11 cellular contexts compared by ENCODE assay signal in genomic region chr7:69967699-69968450, GRCh38.
DNase-seq lines count a peak whose midpoint lies in the region; ATAC-seq, FAIRE-seq and TF ChIP-seq lines count a peak whose summit lies in the region.
"Had no signal": no experiment of that assay in that cellular context is flagged by ENCODE, and none has a peak within 500 bp of the region (broad histone marks: within the 10 kb centered on the region; RNA-seq: fewer than 3 reads in every experiment).

No MANE protein-coding gene starts in this region.

- no peak overlapping the region for H4K5ac ChIP-seq in H1 (ENCODE audit: insufficient read length, low read depth, low read length)

- FAIRE-seq in GM12891 (lab: Jason Lieb, UNC) = peak; percentile 38
- FAIRE-seq in H1 (lab: Jason Lieb, UNC) = peak; percentile 52

- H3K36me3 ChIP-seq in H1 (ENCODE audit: control insufficient read depth in 2 of 4, insufficient read depth in 4 of 4, low read length in 3 of 4) (no peaks in the 10 kb centered on the region), Karpas-422 (ENCODE audit: insufficient read depth, low read length) (no peaks in the 10 kb centered on the region)
- H3K36me3 ChIP-seq: adrenal gland had no signal

- POLR2A ChIA-PET in H1 (lab: Charles Lee; ENCODE audit: partially characterized antibody) = no interaction called here

- H3K18ac ChIP-seq in H1 (ENCODE audit: extremely low read depth, low read length) = no peak overlapping the region

- no peak for TF ChIP-seq EP300 in H1 (IDR thresholded peaks at IDR 0.05; ENCODE audit: borderline replicate concordance in 1 of 2, low read depth in 2 of 2, low read length in 2 of 2)

- no peaks in the 10 kb centered on the region for H3K79me2 ChIP-seq in H1 (ENCODE audit: control insufficient read depth in 1 of 2, insufficient read depth in 2 of 2, low read length in 2 of 2)
- no peaks in the 10 kb centered on the region for H3K79me2 ChIP-seq in Karpas-422 (ENCODE audit: low read length)

- TF ChIP-seq CTCF in H1 (IDR thresholded peaks at IDR 0.05; ENCODE audit: control extremely low read depth in 1 of 3, insufficient read depth in 1 of 3, low read depth in 1 of 3, low read length in 3 of 3) (no peak), mesothelial cell of epicardium (IDR thresholded peaks at IDR 0.05; ENCODE audit: unreplicated experiment) (no peak), GM13977 (IDR thresholded peaks at IDR 0.05; ENCODE audit: extremely low read depth, insufficient read depth, missing control alignments) (no peak)

- H3K27me3 Mint-ChIP-seq in mesothelial cell of epicardium (ENCODE audit: low read depth) = no peaks in the 10 kb centered on the region

- no peak overlapping the region for H4K91ac ChIP-seq in H1 (replicated peaks; ENCODE audit: insufficient read length, low read length)

- in situ Hi-C loops in GM13977 (cut with MboI; ENCODE audit: low pct_unique_long_range_greater_than_20kb, low sequenced_read_pairs, unreplicated experiment) = no loop called here

- no peaks in the 10 kb centered on the region for H3K79me1 ChIP-seq in H1 (ENCODE audit: low read depth, low read length)

- no peak overlapping the region for H2BK15ac ChIP-seq in H1 (ENCODE audit: low read length)

- H3K4me3 ChIP-seq in H1 (ENCODE audit: extremely low read depth in 1 of 4, insufficient read depth in 2 of 4, low read depth in 3 of 4, low read length in 4 of 4) (peak overlapping the region in 1 of 4 experiments; percentile 4; a peak in 1 of 8 replicates), Karpas-422 (ENCODE audit: low read length) (no peak overlapping the region)

- H2BK20ac ChIP-seq in H1 (ENCODE audit: low read length) = no peak overlapping the region

- no peak for TF ChIP-seq RAD21 in H1 (IDR thresholded peaks at IDR 0.05 in 1 of 2, conservative IDR thresholded peaks at IDR 0.05 in 1 of 2; ENCODE audit: low read depth in 2 of 2, low read length in 2 of 2)

- no peak overlapping the region for H3K14ac ChIP-seq in H1 (ENCODE audit: insufficient read length)

- H3K4me1 Mint-ChIP-seq in mesothelial cell of epicardium = peaks cover 39% of the 10 kb centered on the region

- H2AFZ ChIP-seq in H1 (ENCODE audit: low read length) (no peak overlapping the region), Karpas-422 (ENCODE audit: low read length) (no peak overlapping the region)

- H4K8ac ChIP-seq in H1 (ENCODE audit: extremely low read depth, insufficient read depth, low read length) = no peak overlapping the region

- ATAC-seq in HG03060 (IDR thresholded peaks at IDR 0.05; ENCODE audit: low read depth, unreplicated experiment) (peak; percentile 61), GM21526 (IDR thresholded peaks at IDR 0.05; ENCODE audit: low FRiP score, unreplicated experiment) (no peak)

- peak overlapping the region; percentile 27 for H3K27ac Mint-ChIP-seq in mesothelial cell of epicardium
- H3K27ac Mint-ChIP-seq: T-helper 1 cell treated with Interleukin-12 subunit alpha and Interleukin-12 subunit beta and Interleukin-4 antibody, amounts not matched to agents 30 μg/mL and 1 μg/mL, for 36 hours had no signal

- no peak overlapping the region for H3K9ac ChIP-seq in H1 (replicated peaks in 1 of 4; ENCODE audit: extremely low read depth in 1 of 4, low read depth in 3 of 4, low read length in 3 of 4)
- H3K9ac ChIP-seq in Karpas-422 (ENCODE audit: low read length) = no peak overlapping the region

- H3K4me2 ChIP-seq in H1 (ENCODE audit: insufficient read depth in 1 of 2, low read depth in 2 of 2, low read length in 2 of 2) = peak overlapping the region; percentile 37 to 44; a peak in 3 of 4 replicates
- H3K4me2 ChIP-seq in Karpas-422 (ENCODE audit: low read depth, low read length, poor library complexity, severe bottlenecking) = no peak overlapping the region

- no peak overlapping the region for H3K4ac ChIP-seq in H1 (replicated peaks; ENCODE audit: insufficient read length, low read depth, low read length)

- H3K27ac ChIP-seq in H1 (ENCODE audit: low read depth, low read length) (no peak overlapping the region), Karpas-422 (ENCODE audit: low read length) (no peak overlapping the region)

- H4K20me1 ChIP-seq in H1 (replicated peaks in 1 of 2; ENCODE audit: control insufficient read depth in 1 of 2, insufficient read depth in 2 of 2, low read length in 2 of 2) = no peaks in the 10 kb centered on the region
- H4K20me1 ChIP-seq in Karpas-422 (ENCODE audit: insufficient read depth, low read depth, low read length) = peaks cover 54% of the 10 kb centered on the region

- no peak overlapping the region for H3K23ac ChIP-seq in H1 (ENCODE audit: insufficient read length)

- CTCF ChIA-PET in H1 (lab: Charles Lee; ENCODE audit: partially characterized antibody) = interaction anchor here (0.6 kb wide), 1 partner anchor 525 kb away, joined by 3 read pairs; no protein-coding TSS in a partner anchor

- TF ChIP-seq POLR2A in GM12891 (IDR thresholded peaks at IDR 0.05; ENCODE audit: low read depth, low read length) = no peak
- no peak for TF ChIP-seq POLR2A in H1 (IDR thresholded peaks at IDR 0.05; ENCODE audit: control extremely low read depth in 1 of 2, low read depth in 2 of 2, low read length in 2 of 2)

- DNase-seq in GM12891 (ENCODE audit: insufficient read length, low spot score) (no peak), H1 (ENCODE audit: low read depth in 1 of 2, low spot score in 2 of 2) (no peak), mesothelial cell of epicardium (ENCODE audit: low spot score in 2 of 2, unreplicated experiment in 2 of 2) (no peak), DMS114 treated with DMSO at 0.1 percent for 48 hours (lab: John Stamatoyannopoulos, UW; ENCODE audit: unreplicated experiment) (no peak), GM13977 (ENCODE audit: low spot score) (no peak), Karpas-422 (no peak)
- DNase-seq: erythroblast had no signal

- H3K4me1 ChIP-seq in H1 (replicated peaks in 1 of 4; ENCODE audit: control insufficient read depth in 3 of 4, insufficient read depth in 4 of 4, low read length in 3 of 4) (peaks cover 0 to 9% (median 4%) of the 10 kb centered on the region in 4 experiments; a peak in 3 of 7 replicates), Karpas-422 (ENCODE audit: low read length) (peaks cover 1% of the 10 kb centered on the region)

- WGBS in H1 (ENCODE audit: extremely low coverage in 1 of 2, insufficient coverage in 1 of 2, insufficient read length in 1 of 2, insufficient replicate concordance in 2 of 2, low coverage in 1 of 2, low lambda C conversion rate in 2 of 2, missing lambda C conversion rate in 1 of 2), 2 experiments = 50% methylated on average over 3 of the region's 3 CpGs; no CpG with 5 or more reads in 1 of the 2 experiments

- H2BK5ac ChIP-seq in H1 (ENCODE audit: low read depth, low read length) = no peak overlapping the region

- H3K9me2 ChIP-seq in Karpas-422 (replicated peaks; ENCODE audit: insufficient read depth, low read length) = no peaks in the 10 kb centered on the region

- H3K27me3 ChIP-seq in H1 (replicated peaks in 1 of 4; ENCODE audit: control insufficient read depth in 3 of 4, extremely low read depth in 1 of 4, insufficient read depth in 3 of 4, low read length in 3 of 4) (no peaks in the 10 kb centered on the region; a peak in 1 of 7 replicates), Karpas-422 (ENCODE audit: low read length) (no peaks in the 10 kb centered on the region)
- H3K27me3 ChIP-seq: adrenal gland had no signal

- H3K36me3 Mint-ChIP-seq in mesothelial cell of epicardium = no peaks in the 10 kb centered on the region

- no peaks in the 10 kb centered on the region for H3K23me2 ChIP-seq in H1 (ENCODE audit: low read depth, low read length)

- H2BK12ac ChIP-seq in H1 (ENCODE audit: low read depth, low read length) = no peak overlapping the region

- H2BK120ac ChIP-seq in H1 (replicated peaks; ENCODE audit: low read depth, low read length) = no peak overlapping the region

- no peaks in the 10 kb centered on the region for H3K9me3 Mint-ChIP-seq in mesothelial cell of epicardium
- H3K9me3 Mint-ChIP-seq: T-helper 1 cell treated with Interleukin-12 subunit alpha and Interleukin-12 subunit beta and Interleukin-4 antibody, amounts not matched to agents 30 μg/mL and 1 μg/mL, for 36 hours had no signal

- H3K4me3 Mint-ChIP-seq in mesothelial cell of epicardium = peak overlapping the region; percentile 2
- H3K4me3 Mint-ChIP-seq: T-helper 1 cell treated with Interleukin-12 subunit alpha and Interleukin-12 subunit beta and Interleukin-4 antibody, amounts not matched to agents 30 μg/mL and 1 μg/mL, for 36 hours had no signal

- no peak overlapping the region for H3K56ac ChIP-seq in H1 (replicated peaks; ENCODE audit: insufficient read length, low read depth, low read length)

- no peak overlapping the region for H2AK5ac ChIP-seq in H1 (ENCODE audit: low read depth, low read length)

- H3K9me3 ChIP-seq in H1 (ENCODE audit: insufficient read depth in 2 of 2, low read depth in 1 of 2, low read length in 1 of 2) = no peaks in the 10 kb centered on the region
- no peaks in the 10 kb centered on the region for H3K9me3 ChIP-seq in Karpas-422 (ENCODE audit: low read length)
- H3K9me3 ChIP-seq: adrenal gland had no signal

TF ChIP-seq in GM12891, 5 proteins besides CTCF, POLR2A, EP300 and RAD21:
- TF ChIP-seq PAX5 (IDR thresholded peaks at IDR 0.05; ENCODE audit: insufficient read depth, low read length, severe bottlenecking) (no peak), POU2F2 (IDR thresholded peaks at IDR 0.05; ENCODE audit: low read depth, low read length) (no peak), SPI1 (IDR thresholded peaks at IDR 0.05; ENCODE audit: low read depth, low read length) (no peak), POLR2AphosphoS5 (IDR thresholded peaks at IDR 0.05; ENCODE audit: low read depth, low read length) (no peak), TAF1 (IDR thresholded peaks at IDR 0.05; ENCODE audit: low read depth, low read length) (no peak)

TF ChIP-seq in H1, 55 proteins besides CTCF, POLR2A, EP300 and RAD21:
- TF ChIP-seq TAF1 (IDR thresholded peaks at IDR 0.05; ENCODE audit: low read depth, low read length) (no peak), CHD1 (IDR thresholded peaks at IDR 0.05; ENCODE audit: low read depth, low read length) (no peak), SIN3A (conservative IDR thresholded peaks at IDR 0.05 in 1 of 2, IDR thresholded peaks at IDR 0.05 in 1 of 2; ENCODE audit: low read depth in 1 of 2, low read length in 2 of 2) (no peak)
